1 cellular context compared by ENCODE assay signal in the genomic region with DNA sequence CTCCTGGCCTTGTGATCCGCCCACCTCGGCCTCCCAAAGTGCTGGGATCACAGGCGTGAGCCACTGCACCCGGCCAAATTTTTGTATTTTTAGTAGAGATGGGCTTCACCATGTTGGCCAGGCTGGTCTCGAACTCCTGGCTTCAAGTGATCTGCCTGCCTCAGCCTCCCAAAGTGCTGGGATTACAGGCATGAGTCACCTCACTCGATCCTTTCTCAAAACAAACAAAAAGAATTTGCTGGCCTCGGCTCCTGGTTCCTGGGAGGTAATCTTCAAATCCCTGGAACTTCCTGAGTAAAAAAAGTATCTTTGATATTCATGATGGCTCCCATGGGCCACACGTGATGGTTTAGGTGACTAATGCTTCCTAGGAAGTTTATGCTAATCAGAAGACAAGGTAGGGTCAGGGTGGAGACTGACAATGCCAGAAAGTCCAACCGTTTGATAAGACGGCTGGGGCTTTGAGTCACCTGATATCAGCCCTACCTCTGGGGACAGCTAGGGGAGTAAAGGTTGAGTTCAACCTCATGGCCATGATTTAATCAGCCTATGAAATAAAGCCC.
TF ChIP-seq lines count a peak whose summit lies in the region.

No MANE protein-coding gene starts in this region.

TF ChIP-seq in H1, 55 proteins besides CTCF, POLR2A, EP300 and RAD21:
- TF ChIP-seq JUND (IDR thresholded peaks at IDR 0.05; ENCODE audit: low read length): peak; percentile 36; the same call in 1 of the 2 replicates
- TF ChIP-seq, protein P1, sequence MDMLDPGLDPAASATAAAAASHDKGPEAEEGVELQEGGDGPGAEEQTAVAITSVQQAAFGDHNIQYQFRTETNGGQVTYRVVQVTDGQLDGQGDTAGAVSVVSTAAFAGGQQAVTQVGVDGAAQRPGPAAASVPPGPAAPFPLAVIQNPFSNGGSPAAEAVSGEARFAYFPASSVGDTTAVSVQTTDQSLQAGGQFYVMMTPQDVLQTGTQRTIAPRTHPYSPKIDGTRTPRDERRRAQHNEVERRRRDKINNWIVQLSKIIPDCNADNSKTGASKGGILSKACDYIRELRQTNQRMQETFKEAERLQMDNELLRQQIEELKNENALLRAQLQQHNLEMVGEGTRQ (IDR thresholded peaks at IDR 0.05; ENCODE audit: low read length): peak; percentile 43
